In genomic region chr3:183260167-183260904, GRCh38 we compare ENCODE assay signal across 9 cellular contexts. TPM values are rescaled to one million over a fixed set of nuclear protein-coding genes. Genes with fewer than 3 reads are reported as not detected.
A peak's percentile ranks its signal among the peaks of the same experiment; 100 is the strongest.
DNase-seq lines count a peak whose midpoint lies in the region; ATAC-seq, FAIRE-seq and TF ChIP-seq lines count a peak whose summit lies in the region.
"Had no signal": no experiment of that assay in that cellular context is flagged by ENCODE, and none has a peak within 500 bp of the region (broad histone marks: within the 10 kb centered on the region; RNA-seq: fewer than 3 reads in every experiment).

No MANE protein-coding gene starts in this region.

- POLR2A ChIA-PET in PC-3 (lab: Charles Lee; ENCODE audit: unreplicated experiment): interaction anchor here (0.6 kb wide), 1 partner anchor 25 kb away, joined by 3 read pairs; no protein-coding TSS in a partner anchor

- H3K79me2 ChIP-seq in PC-3 (ENCODE audit: low read length): peaks cover 99% of the 10 kb centered on the region

- no peaks in the 10 kb centered on the region for H3K27me3 ChIP-seq in PC-3 (ENCODE audit: low read length)
- no peaks in the 10 kb centered on the region for H3K27me3 ChIP-seq in pancreas
- H3K27me3 ChIP-seq in dorsolateral prefrontal cortex: no peaks in the 10 kb centered on the region
- H3K27me3 ChIP-seq: ascending aorta had no signal

- no TSS peak for BruUV-seq in PC-3 (replicated peaks; lab: Mats Ljungman, UMichigan)

- H3K36me3 ChIP-seq in PC-3 (ENCODE audit: low read depth, low read length): peaks cover 18% of the 10 kb centered on the region
- no peaks in the 10 kb centered on the region for H3K36me3 ChIP-seq in pancreas
- H3K36me3 ChIP-seq: ascending aorta had no signal

- H3K9me3 Mint-ChIP-seq in CD14-positive monocyte: no peaks in the 10 kb centered on the region

- DNase-seq in CD14-positive monocyte (ENCODE audit: low spot score): peak; percentile 69
- DNase-seq in PC-3: no peak
- peak; percentile 42 for DNase-seq in fibroblast of villous mesenchyme (ENCODE audit: low read depth)
- DNase-seq in pancreas: no peak
- no peak for DNase-seq in dorsolateral prefrontal cortex
- DNase-seq in G401 (ENCODE audit: low spot score): no peak
- no peak for DNase-seq in hepatic stellate cell (ENCODE audit: low spot score)
- no peak for DNase-seq in HTR-8/SVneo (ENCODE audit: insufficient read length, low spot score)

- intact Hi-C loops in CD14-positive monocyte (cut with micrococcal nuclease): no loop called here
- intact Hi-C loops in PC-3 (cut with micrococcal nuclease): no loop called here
- intact Hi-C loops in pancreas (cut with DNase I): no loop called here
- intact Hi-C loops in dorsolateral prefrontal cortex (cut with DNase I): no loop called here

- H4K20me1 ChIP-seq in PC-3 (ENCODE audit: low read length): peaks cover 31% of the 10 kb centered on the region

- H3K4me1 ChIP-seq in PC-3 (ENCODE audit: insufficient read depth, low read length) (peaks cover 79% of the 10 kb centered on the region), pancreas (peaks cover 0 to 24% (median 6%) of the 10 kb centered on the region in 3 donors)
- H3K4me1 ChIP-seq: ascending aorta had no signal

- CTCF ChIA-PET in PC-3 (lab: Charles Lee): no interaction called here

- no peaks in the 10 kb centered on the region for H3K9me2 ChIP-seq in PC-3 (replicated peaks; ENCODE audit: low read length)

- H3K4me3 ChIP-seq in PC-3 (ENCODE audit: low read length) (no peak overlapping the region), fibroblast of villous mesenchyme (ENCODE audit: low read depth, low read length) (no peak overlapping the region), pancreas (no peak overlapping the region), dorsolateral prefrontal cortex (no peak overlapping the region)
- H3K4me3 ChIP-seq: ascending aorta had no signal

- H3K4me1 Mint-ChIP-seq in CD14-positive monocyte: peaks cover 58% of the 10 kb centered on the region

- peak overlapping the region; percentile 15 for H3K4me2 ChIP-seq in PC-3 (ENCODE audit: low read length)

- peak overlapping the region; percentile 92 to 97 (median 95) for H3K27ac Mint-ChIP-seq in CD14-positive monocyte

- H3K4me3 Mint-ChIP-seq in CD14-positive monocyte: peak overlapping the region; percentile 46 to 70

- no peak for TF ChIP-seq CTCF in CD14-positive monocyte (IDR thresholded peaks at IDR 0.05)
- TF ChIP-seq CTCF in PC-3 (conservative IDR thresholded peaks at IDR 0.05; ENCODE audit: low read depth, low read length): no peak
- TF ChIP-seq CTCF in fibroblast of villous mesenchyme (IDR thresholded peaks at IDR 0.05; ENCODE audit: insufficient read depth, low read depth, low read length): no peak
- no peak for TF ChIP-seq CTCF in pancreas (IDR thresholded peaks at IDR 0.05)
- no peak for TF ChIP-seq CTCF in dorsolateral prefrontal cortex (IDR thresholded peaks at IDR 0.05 in 54 of 56, conservative IDR thresholded peaks at IDR 0.05 in 2 of 56; ENCODE audit: low read depth in 1 of 56, partially characterized antibody in 56 of 56)

- no peak overlapping the region for H2AFZ ChIP-seq in PC-3 (ENCODE audit: low read length)

- H3K9ac ChIP-seq in PC-3 (ENCODE audit: low read length): 0 out of 2 replicates have a peak overlapping the region, but pooled peaks have one; percentile 11

- H3K36me3 Mint-ChIP-seq in CD14-positive monocyte: peaks cover 5 to 9% of the 10 kb centered on the region in 2 donors

- WGBS in pancreas, 2 donors: 57% methylated on average over 7 of the region's 7 CpGs

- H3K9me3 ChIP-seq in PC-3 (ENCODE audit: low read length) (no peaks in the 10 kb centered on the region), pancreas (no peaks in the 10 kb centered on the region)
- H3K9me3 ChIP-seq: ascending aorta had no signal

- H3K27ac ChIP-seq in PC-3 (ENCODE audit: low read length): peak overlapping the region; percentile 42
- H3K27ac ChIP-seq in pancreas: peak overlapping the region in 1 of 4 donors; percentile 16
- H3K27ac ChIP-seq in dorsolateral prefrontal cortex: peak overlapping the region in 14 of 59 donors; percentile 1 to 64 (median 22)
- H3K27ac ChIP-seq: ascending aorta had no signal

- H3F3A ChIP-seq in PC-3 (ENCODE audit: low read length, unreplicated experiment): peaks cover 5% of the 10 kb centered on the region

- H3K27me3 Mint-ChIP-seq in CD14-positive monocyte (ENCODE audit: low read depth in 3 of 3): no peaks in the 10 kb centered on the region

- FAIRE-seq in pancreas (lab: Jason Lieb, UNC) (no peak), HTR-8/SVneo (lab: Jason Lieb, UNC) (no peak)

- ATAC-seq in PC-3 (no peak), pancreas (peak in 3 of 4 donors; percentile 33 to 71 (median 63))

- in situ Hi-C loops in G401 (cut with HindIII; ENCODE audit: low sequenced_read_pairs): no loop called here

RNA-seq across cellular contexts. Expression of gene B3GNT5, which starts 7.3 kb away (rescaled TPM):
- polyA plus RNA-seq in CD14-positive monocyte (10 to 100 TPM; 14.1 to 17.7 TPM), pancreas (1 to 10 TPM; 3.0 to 5.2 TPM)
- total RNA-seq in PC-3 (2014; rRNA removed) (22.9 and 29.2 TPM in 2 replicates), fibroblast of villous mesenchyme (3.2 and 6.0 TPM in 2 replicates), pancreas (10 to 100 TPM in 2 of 6 donors, 1 to 10 TPM in 4; 5.0 to 13.7 (median 5.6) TPM), dorsolateral prefrontal cortex (10 to 100 TPM in 1 of 120 experiments, 1 to 10 TPM in 119; 1.0 to 11.3 (median 3.6) TPM)
- total RNA-seq in G401 (2014; rRNA removed; shearing (Covaris generic)): not detected in 2 replicates

Comparison
In these comparisons a context has a peak if more than half of its experiments do, and no peak if none do; other contexts are left out.
1. DNase-seq: peak in CD14-positive monocyte (single experiment) and fibroblast of villous mesenchyme (single experiment); none in PC-3 (single experiment), pancreas (0 of 6), dorsolateral prefrontal cortex (0 of 10), G401 (single experiment), hepatic stellate cell (single experiment) and HTR-8/SVneo (single experiment).